Comparison of ENCODE assay signal across 9 cellular contexts in genomic region chr12:49358548-49359141, GRCh38. TPM values are rescaled to one million over a fixed set of nuclear protein-coding genes. Genes with fewer than 3 reads are reported as not detected.
DNase-seq lines count a peak whose midpoint lies in the region; ATAC-seq and TF ChIP-seq lines count a peak whose summit lies in the region.
"Had no signal": no experiment of that assay in that cellular context is flagged by ENCODE, and none has a peak within 500 bp of the region (broad histone marks: within the 10 kb centered on the region; RNA-seq: fewer than 3 reads in every experiment).

No MANE protein-coding gene starts in this region.

- no peaks in the 10 kb centered on the region for H3K79me2 ChIP-seq in parathyroid adenoma

- no peak overlapping the region for H3K4me2 ChIP-seq in parathyroid adenoma (ENCODE audit: low read length)

- TF ChIP-seq CTCF in parathyroid adenoma (IDR thresholded peaks at IDR 0.05), result peak; percentile 84

- no peak overlapping the region for H3K27ac Mint-ChIP-seq in activated T-cell treated with anti-CD3 and anti-CD28 coated beads, Interleukin-2, amount 50 U/mL, for 72 hours

- H3K9me3 ChIP-seq in parathyroid adenoma (ENCODE audit: control insufficient read depth, low read length), result no peaks in the 10 kb centered on the region

- peaks cover 2% of the 10 kb centered on the region for H3K4me1 ChIP-seq in parathyroid adenoma

- H3K36me3 Mint-ChIP-seq in activated T-cell treated with anti-CD3 and anti-CD28 coated beads, Interleukin-2, amount 50 U/mL, for 72 hours (ENCODE audit: insufficient read depth in 2 of 2), result no peaks in the 10 kb centered on the region

- H3K4me3 ChIP-seq in parathyroid adenoma (ENCODE audit: low read depth, low read length), result no peak overlapping the region

- intact Hi-C loops in Right ventricle myocardium inferior (cut with DNase I) (loop anchor here (1.0 kb wide), 2 partner anchors 156 to 222 kb away; no protein-coding TSS in a partner anchor), cardiac septum (cut with DNase I) (loop anchor here (1.0 kb wide), 1 partner anchor 157 kb away; no protein-coding TSS in a partner anchor)

- H3K9me3 Mint-ChIP-seq in activated T-cell treated with anti-CD3 and anti-CD28 coated beads, Interleukin-2, amount 50 U/mL, for 72 hours, result no peaks in the 10 kb centered on the region
- H3K9me3 Mint-ChIP-seq: dendritic cell treated with granulocyte-macrophage colony-stimulating factor and Interleukin-4, amounts not matched to agents 40 ng/mL and 50 ng/mL, for 4 days had no signal

- H3K27me3 ChIP-seq in parathyroid adenoma (ENCODE audit: control insufficient read depth, insufficient read depth, low read length), result no peaks in the 10 kb centered on the region

- peaks cover 11% of the 10 kb centered on the region for H3K4me1 Mint-ChIP-seq in activated T-cell treated with anti-CD3 and anti-CD28 coated beads, Interleukin-2, amount 50 U/mL, for 72 hours (ENCODE audit: low read depth)

- DNase-seq in Right ventricle myocardium inferior (ENCODE audit: missing footprints) (no peak), cardiac septum (ENCODE audit: low spot score) (no peak), KBM-7 (peak; percentile 89), NOMO-1 treated with DMSO at 0.1 percent for 48 hours (lab: John Stamatoyannopoulos, UW; ENCODE audit: unreplicated experiment) (peak; percentile 79), foreskin melanocyte (peak; percentile 59), GM19238 (ENCODE audit: insufficient read length, low spot score) (no peak)
- DNase-seq in activated T-cell treated with anti-CD3 and anti-CD28 coated beads, Interleukin-2, amount 50 U/mL, for 72 hours, result peak; percentile 61 to 65

- in situ Hi-C loops in KBM-7 (cut with MboI; ENCODE audit: low pct_unique_long_range_greater_than_20kb, low sequenced_read_pairs), result loop anchor here (10.0 kb wide), 1 partner anchor 166 kb away; no protein-coding TSS in a partner anchor

- peak; percentile 67 for ATAC-seq in Right ventricle myocardium inferior
- peak; percentile 88 to 93 for ATAC-seq in activated T-cell treated with anti-CD3 and anti-CD28 coated beads, Interleukin-2, amount 50 U/mL, for 72 hours (replicated peaks in 1 of 2)

- H3K4me3 Mint-ChIP-seq in activated T-cell treated with anti-CD3 and anti-CD28 coated beads, Interleukin-2, amount 50 U/mL, for 72 hours, result no peak overlapping the region
- H3K4me3 Mint-ChIP-seq: dendritic cell treated with granulocyte-macrophage colony-stimulating factor and Interleukin-4, amounts not matched to agents 40 ng/mL and 50 ng/mL, for 4 days had no signal

- peak overlapping the region; percentile 4 for H2AFZ ChIP-seq in parathyroid adenoma

- H3K36me3 ChIP-seq in parathyroid adenoma (ENCODE audit: control insufficient read depth, insufficient read depth, low read length), result no peaks in the 10 kb centered on the region

- peaks cover 20% of the 10 kb centered on the region for H3K27me3 Mint-ChIP-seq in activated T-cell treated with anti-CD3 and anti-CD28 coated beads, Interleukin-2, amount 50 U/mL, for 72 hours (ENCODE audit: low read depth)

- H3K27ac ChIP-seq in parathyroid adenoma, result no peak overlapping the region

- H3K9ac ChIP-seq in parathyroid adenoma, result no peak overlapping the region

RNA-seq across cellular contexts. Expression of gene SPATS2, which starts 8.6 kb away (rescaled TPM):
- 6.4 TPM for total RNA-seq in Right ventricle myocardium inferior
- total RNA-seq in cardiac septum, result 6.2 TPM
- total RNA-seq in activated T-cell treated with anti-CD3 and anti-CD28 coated beads, Interleukin-2, amount 50 U/mL, for 72 hours, result 10 to 100 TPM; 12.3 to 16.4 TPM

RNA-seq across cellular contexts. Expression of gene DNAJC22, which starts 12.0 kb away (rescaled TPM):
- not detected for total RNA-seq in Right ventricle myocardium inferior
- 0.70 TPM for total RNA-seq in cardiac septum
- under 1 TPM in 1 of 2 donors, not detected in 1; 0.05 TPM for total RNA-seq in activated T-cell treated with anti-CD3 and anti-CD28 coated beads, Interleukin-2, amount 50 U/mL, for 72 hours

RNA-seq across cellular contexts. Expression of gene C1QL4, which starts 21.7 kb away (rescaled TPM):
- not detected for total RNA-seq in Right ventricle myocardium inferior
- not detected for total RNA-seq in cardiac septum
- total RNA-seq in activated T-cell treated with anti-CD3 and anti-CD28 coated beads, Interleukin-2, amount 50 U/mL, for 72 hours, result under 1 TPM in 1 of 2 donors, not detected in 1; 0.12 TPM

RNA-seq across cellular contexts. Expression of gene TROAP, which starts 35.6 kb away (rescaled TPM):
- 0.97 TPM for total RNA-seq in Right ventricle myocardium inferior
- not detected for total RNA-seq in cardiac septum
- 10 to 100 TPM; 63.8 to 77.9 TPM for total RNA-seq in activated T-cell treated with anti-CD3 and anti-CD28 coated beads, Interleukin-2, amount 50 U/mL, for 72 hours

Comparison
In these comparisons a context has a peak if more than half of its experiments do, and no peak if none do; other contexts are left out.
1. DNase-seq: peak in KBM-7 (single experiment), NOMO-1 treated with DMSO at 0.1 percent for 48 hours (single experiment), activated T-cell treated with anti-CD3 and anti-CD28 coated beads, Interleukin-2, amount 50 U/mL, for 72 hours (2 of 2) and foreskin melanocyte (single experiment); none in Right ventricle myocardium inferior (single experiment), cardiac septum (single experiment) and GM19238 (single experiment).